ENCODE assay signal across 9 cellular contexts in genomic region chr3:183085634-183086390, GRCh38. TPM values are rescaled to one million over a fixed set of nuclear protein-coding genes. Genes with fewer than 3 reads are reported as not detected.
DNase-seq lines count a peak whose midpoint lies in the region; ATAC-seq, FAIRE-seq and TF ChIP-seq lines count a peak whose summit lies in the region.
"Had no signal": no experiment of that assay in that cellular context is flagged by ENCODE, and none has a peak within 500 bp of the region (broad histone marks: within the 10 kb centered on the region; RNA-seq: fewer than 3 reads in every experiment).

No MANE protein-coding gene starts in this region.

- no peak overlapping the region for H2BK5ac ChIP-seq in H1 (ENCODE audit: low read depth, low read length)

- peaks cover 11 to 39% of the 10 kb centered on the region in 2 donors for H3K36me3 Mint-ChIP-seq in activated T-cell treated with anti-CD3 and anti-CD28 coated beads, Interleukin-2, amount 50 U/mL, for 72 hours (ENCODE audit: insufficient read depth in 2 of 2)
- peaks cover 92% of the 10 kb centered on the region for H3K36me3 Mint-ChIP-seq in activated T-cell treated with anti-CD3 and anti-CD28 coated beads, Interleukin-2, amount 50 U/mL, for 24 hours (ENCODE audit: low read depth)

- H3K23me2 ChIP-seq in H1 (ENCODE audit: low read depth, low read length) = no peaks in the 10 kb centered on the region

- no peak for FAIRE-seq in H1 (lab: Jason Lieb, UNC)

- H3K27me3 Mint-ChIP-seq in activated T-cell treated with anti-CD3 and anti-CD28 coated beads, Interleukin-2, amount 50 U/mL, for 72 hours (ENCODE audit: low read depth) = no peaks in the 10 kb centered on the region
- no peaks in the 10 kb centered on the region for H3K27me3 Mint-ChIP-seq in activated T-cell treated with anti-CD3 and anti-CD28 coated beads, Interleukin-2, amount 50 U/mL, for 24 hours

- H4K8ac ChIP-seq in H1 (ENCODE audit: extremely low read depth, insufficient read depth, low read length) = no peak overlapping the region

- no peak overlapping the region for H3K27ac ChIP-seq in H1 (ENCODE audit: low read depth, low read length)
- H3K27ac ChIP-seq in smooth muscle cell (ENCODE audit: low read depth) = no peak overlapping the region

- H2AK5ac ChIP-seq in H1 (ENCODE audit: low read depth, low read length) = no peak overlapping the region

- no peaks in the 10 kb centered on the region for H3F3A ChIP-seq in smooth muscle cell (ENCODE audit: low read depth)

- H3K27me3 ChIP-seq in H1 (replicated peaks in 1 of 4; ENCODE audit: control insufficient read depth in 3 of 4, extremely low read depth in 1 of 4, insufficient read depth in 3 of 4, low read length in 3 of 4) = no peaks in the 10 kb centered on the region
- H3K27me3 ChIP-seq in smooth muscle cell (ENCODE audit: low read depth) = no peaks in the 10 kb centered on the region

- H3K18ac ChIP-seq in H1 (ENCODE audit: extremely low read depth, low read length) = no peak overlapping the region

- no peak overlapping the region for H4K5ac ChIP-seq in H1 (ENCODE audit: insufficient read length, low read depth, low read length)

- H3K9me3 ChIP-seq in H1 (ENCODE audit: insufficient read depth in 2 of 2, low read depth in 1 of 2, low read length in 1 of 2) = peaks cover under 1 to 7% of the 10 kb centered on the region in 2 experiments; a peak in 1 of 4 replicates
- H3K9me3 ChIP-seq in smooth muscle cell (replicated peaks; ENCODE audit: low read depth) = no peaks in the 10 kb centered on the region

- no peak overlapping the region for H2BK12ac ChIP-seq in H1 (ENCODE audit: low read depth, low read length)

- peaks cover 2 to 57% (median 24%) of the 10 kb centered on the region in 4 experiments; a peak in 7 of 8 replicates for H3K36me3 ChIP-seq in H1 (ENCODE audit: control insufficient read depth in 2 of 4, insufficient read depth in 4 of 4, low read length in 3 of 4)
- H3K36me3 ChIP-seq in smooth muscle cell (ENCODE audit: low read depth) = peaks cover 7% of the 10 kb centered on the region

- no peak for TF ChIP-seq POLR2A in H1 (IDR thresholded peaks at IDR 0.05; ENCODE audit: control extremely low read depth in 1 of 2, low read depth in 2 of 2, low read length in 2 of 2)

- no peak overlapping the region for H3K27ac Mint-ChIP-seq in activated T-cell treated with anti-CD3 and anti-CD28 coated beads, Interleukin-2, amount 50 U/mL, for 72 hours
- no peak overlapping the region for H3K27ac Mint-ChIP-seq in activated T-cell treated with anti-CD3 and anti-CD28 coated beads, Interleukin-2, amount 50 U/mL, for 24 hours

- H3K79me2 ChIP-seq in H1 (ENCODE audit: control insufficient read depth in 1 of 2, insufficient read depth in 2 of 2, low read length in 2 of 2) = no peaks in the 10 kb centered on the region
- no peaks in the 10 kb centered on the region for H3K79me2 ChIP-seq in smooth muscle cell (ENCODE audit: low read depth)

- POLR2A ChIA-PET in H1 (lab: Charles Lee; ENCODE audit: partially characterized antibody) = interaction anchor here (0.6 to 5.1 kb wide), 5 partner anchors 8 to 168 kb away, joined by 3 to 29 read pairs (median 3); partner anchors contain the start of gene MCCC1

- H2BK120ac ChIP-seq in H1 (replicated peaks; ENCODE audit: low read depth, low read length) = no peak overlapping the region

- H4K91ac ChIP-seq in H1 (replicated peaks; ENCODE audit: insufficient read length, low read length) = no peak overlapping the region

- H3K9ac ChIP-seq in H1 (replicated peaks in 1 of 4; ENCODE audit: extremely low read depth in 1 of 4, low read depth in 3 of 4, low read length in 3 of 4) = no peak overlapping the region
- H3K9ac ChIP-seq in smooth muscle cell (ENCODE audit: low read depth) = no peak overlapping the region

- no peak overlapping the region for H3K56ac ChIP-seq in H1 (replicated peaks; ENCODE audit: insufficient read length, low read depth, low read length)

- H3K4me1 Mint-ChIP-seq in activated T-cell treated with anti-CD3 and anti-CD28 coated beads, Interleukin-2, amount 50 U/mL, for 72 hours (ENCODE audit: low read depth) = no peaks in the 10 kb centered on the region
- H3K4me1 Mint-ChIP-seq in activated T-cell treated with anti-CD3 and anti-CD28 coated beads, Interleukin-2, amount 50 U/mL, for 24 hours (ENCODE audit: low read depth) = no peaks in the 10 kb centered on the region

- no peak overlapping the region for H3K23ac ChIP-seq in H1 (ENCODE audit: insufficient read length)

- H3K79me1 ChIP-seq in H1 (ENCODE audit: low read depth, low read length) = no peaks in the 10 kb centered on the region

- no peak overlapping the region for H3K4me2 ChIP-seq in H1 (ENCODE audit: insufficient read depth in 1 of 2, low read depth in 2 of 2, low read length in 2 of 2)
- no peak overlapping the region for H3K4me2 ChIP-seq in smooth muscle cell

- peak; percentile 60 to 65 for TF ChIP-seq RAD21 in H1 (IDR thresholded peaks at IDR 0.05 in 1 of 2, conservative IDR thresholded peaks at IDR 0.05 in 1 of 2; ENCODE audit: low read depth in 2 of 2, low read length in 2 of 2)

- TF ChIP-seq CTCF in H1 (IDR thresholded peaks at IDR 0.05; ENCODE audit: control extremely low read depth in 1 of 3, insufficient read depth in 1 of 3, low read depth in 1 of 3, low read length in 3 of 3) (peak; percentile 63 to 86 (median 65)), smooth muscle cell (IDR thresholded peaks at IDR 0.05; ENCODE audit: borderline replicate concordance, insufficient read depth, poor library complexity, severe bottlenecking) (peak; percentile 35)

- CTCF ChIA-PET in H1 (lab: Charles Lee; ENCODE audit: partially characterized antibody) = interaction anchor here (0.6 to 5.9 kb wide), 28 partner anchors 8 to 363 kb away, joined by 3 to 60 read pairs (median 4); partner anchors contain the start of gene MCCC1

- no peaks in the 10 kb centered on the region for H3K9me3 Mint-ChIP-seq in activated T-cell treated with anti-CD3 and anti-CD28 coated beads, Interleukin-2, amount 50 U/mL, for 72 hours
- no peaks in the 10 kb centered on the region for H3K9me3 Mint-ChIP-seq in activated T-cell treated with anti-CD3 and anti-CD28 coated beads, Interleukin-2, amount 50 U/mL, for 24 hours

- peak; percentile 11 to 20 for DNase-seq in activated T-cell treated with anti-CD3 and anti-CD28 coated beads, Interleukin-2, amount 50 U/mL, for 72 hours
- no peak for DNase-seq in activated T-cell treated with anti-CD3 and anti-CD28 coated beads, Interleukin-2, amount 50 U/mL, for 24 hours
- DNase-seq in NCI-H146 treated with DMSO at 0.1 percent for 48 hours (lab: John Stamatoyannopoulos, UW; ENCODE audit: unreplicated experiment) (peak; percentile 9), H1 (ENCODE audit: low read depth in 1 of 2, low spot score in 2 of 2) (peak in 1 of 2 experiments; percentile 77), smooth muscle cell (lab: John Stamatoyannopoulos, UW; ENCODE audit: unreplicated experiment) (no peak), NCI-H2196 (lab: John Stamatoyannopoulos, UW; ENCODE audit: unreplicated experiment) (no peak), GM19238 (ENCODE audit: insufficient read length, low spot score) (no peak)
- DNase-seq: SIG-M5 had no signal

- H3K4me3 Mint-ChIP-seq in activated T-cell treated with anti-CD3 and anti-CD28 coated beads, Interleukin-2, amount 50 U/mL, for 72 hours = no peak overlapping the region
- no peak overlapping the region for H3K4me3 Mint-ChIP-seq in activated T-cell treated with anti-CD3 and anti-CD28 coated beads, Interleukin-2, amount 50 U/mL, for 24 hours

- H3K14ac ChIP-seq in H1 (ENCODE audit: insufficient read length) = no peak overlapping the region

- H3K4me3 ChIP-seq in H1 (ENCODE audit: extremely low read depth in 1 of 4, insufficient read depth in 2 of 4, low read depth in 3 of 4, low read length in 4 of 4) (no peak overlapping the region), smooth muscle cell (no peak overlapping the region)

- H3K4me1 ChIP-seq in H1 (replicated peaks in 1 of 4; ENCODE audit: control insufficient read depth in 3 of 4, insufficient read depth in 4 of 4, low read length in 3 of 4) (no peaks in the 10 kb centered on the region), smooth muscle cell (ENCODE audit: low read depth) (no peaks in the 10 kb centered on the region)

- H2AFZ ChIP-seq in H1 (ENCODE audit: low read length) (no peak overlapping the region), smooth muscle cell (ENCODE audit: low read depth) (no peak overlapping the region)

- H2BK15ac ChIP-seq in H1 (ENCODE audit: low read length) = no peak overlapping the region

- ATAC-seq in activated T-cell treated with anti-CD3 and anti-CD28 coated beads, Interleukin-2, amount 50 U/mL, for 72 hours (replicated peaks in 1 of 2) = no peak
- ATAC-seq in HG03457 (IDR thresholded peaks at IDR 0.05; ENCODE audit: unreplicated experiment) = no peak

- no peak overlapping the region for H3K4ac ChIP-seq in H1 (replicated peaks; ENCODE audit: insufficient read length, low read depth, low read length)

- H2BK20ac ChIP-seq in H1 (ENCODE audit: low read length) = no peak overlapping the region

- no peak for TF ChIP-seq EP300 in H1 (IDR thresholded peaks at IDR 0.05; ENCODE audit: borderline replicate concordance in 1 of 2, low read depth in 2 of 2, low read length in 2 of 2)

- no peaks in the 10 kb centered on the region for H4K20me1 ChIP-seq in H1 (replicated peaks in 1 of 2; ENCODE audit: control insufficient read depth in 1 of 2, insufficient read depth in 2 of 2, low read length in 2 of 2)
- no peaks in the 10 kb centered on the region for H4K20me1 ChIP-seq in smooth muscle cell (ENCODE audit: low read depth)

- WGBS in H1 (ENCODE audit: extremely low coverage in 1 of 2, insufficient coverage in 1 of 2, insufficient read length in 1 of 2, insufficient replicate concordance in 2 of 2, low coverage in 1 of 2, low lambda C conversion rate in 2 of 2, missing lambda C conversion rate in 1 of 2), 2 experiments = 83% methylated on average over 9 of the region's 9 CpGs; no CpG with 5 or more reads in 1 of the 2 experiments
- WGBS in smooth muscle cell (ENCODE audit: low lambda C conversion rate) = 81% methylated on average over 9 of the region's 9 CpGs

TF ChIP-seq in H1, 55 proteins besides CTCF, POLR2A, EP300 and RAD21 (continues in another document):
- TF ChIP-seq CTBP2 (IDR thresholded peaks at IDR 0.05; ENCODE audit: borderline replicate concordance, insufficient read depth, insufficient read length, low read length) (no peak), YY1 (IDR thresholded peaks at IDR 0.05; ENCODE audit: low read depth, low read length) (peak; percentile 89)

RNA-seq across cellular contexts. Expression of gene MCCC1, which starts 13.5 kb away (rescaled TPM):
- 10 to 100 TPM; 35.5 to 40.8 TPM for total RNA-seq in activated T-cell treated with anti-CD3 and anti-CD28 coated beads, Interleukin-2, amount 50 U/mL, for 72 hours
- 21.5 and 24.6 TPM in 2 replicates for total RNA-seq in H1 (2021; fragmentation: NEBNext Ultra II Directional; extraction: Animal tissue kit (Norgen Biotek cat#: 25700))
- polyA plus RNA-seq in H1 (2011; rRNA removed) (10.8 and 11.3 TPM in 2 replicates), smooth muscle cell (9.7 and 12.1 TPM in 2 replicates)
- 17.6 TPM for polyA plus RNA-seq in H1 (2011; cell fraction: cytosol; rRNA removed)
- 36.1 TPM for polyA plus RNA-seq in H1 (2011; cell fraction: nucleus; rRNA removed)
- polyA plus RNA-seq in H1 (2012, experiment 1 of 2) = 17.7 to 25.6 TPM (median 20.1 TPM) in 4 replicates
- polyA plus RNA-seq in H1 (2012, experiment 2 of 2) = 3.2 TPM
- 13.2 TPM for polyA plus RNA-seq in H1 (2013, experiment 1 of 2)
- polyA plus RNA-seq in H1 (2013, experiment 2 of 2) = 12.5 TPM
- 21.7 and 27.3 TPM in 2 replicates for polyA minus RNA-seq in H1 (2011; rRNA and poly(A)+ RNA removed)
- 15.6 TPM for polyA minus RNA-seq in H1 (2011; cell fraction: cytosol; rRNA and poly(A)+ RNA removed)
- 48.6 TPM for polyA minus RNA-seq in H1 (2011; cell fraction: nucleus; rRNA and poly(A)+ RNA removed)
- 9.9 and 10.4 TPM in 2 replicates for total RNA-seq in smooth muscle cell

Comparison
In these comparisons a context has a peak if more than half of its experiments do, and no peak if none do; other contexts are left out.
1. DNase-seq: peak in activated T-cell treated with anti-CD3 and anti-CD28 coated beads, Interleukin-2, amount 50 U/mL, for 72 hours (2 of 2) and NCI-H146 treated with DMSO at 0.1 percent for 48 hours (single experiment); none in activated T-cell treated with anti-CD3 and anti-CD28 coated beads, Interleukin-2, amount 50 U/mL, for 24 hours (single experiment), smooth muscle cell (single experiment), NCI-H2196 (single experiment) and GM19238 (single experiment).